9 cellular contexts compared by ENCODE assay signal in genomic region chr16:75565640-75566039, GRCh38. TPM values are rescaled to one million over a fixed set of nuclear protein-coding genes. Genes with fewer than 3 reads are reported as not detected.
A peak's percentile ranks its signal among the peaks of the same experiment; 100 is the strongest.
DNase-seq lines count a peak whose midpoint lies in the region; ATAC-seq and TF ChIP-seq lines count a peak whose summit lies in the region.
"Had no signal": no experiment of that assay in that cellular context is flagged by ENCODE, and none has a peak within 500 bp of the region (broad histone marks: within the 10 kb centered on the region; RNA-seq: fewer than 3 reads in every experiment).

No MANE protein-coding gene starts in this region.

- peaks cover 11% of the 10 kb centered on the region for H3K4me1 Mint-ChIP-seq in activated T-helper 17 cell treated with anti-CD3 and anti-CD28 coated beads, Interleukin-2, amount 50 U/mL, for 72 hours

- no peak overlapping the region for H3K27ac ChIP-seq in iPS-20b (ENCODE audit: low read length)
- H3K27ac ChIP-seq in thoracic aorta = peak overlapping the region; percentile 56 to 67

- peaks cover 14% of the 10 kb centered on the region for H3K27me3 Mint-ChIP-seq in activated T-helper 17 cell treated with anti-CD3 and anti-CD28 coated beads, Interleukin-2, amount 50 U/mL, for 72 hours

- H3K4me3 Mint-ChIP-seq in activated T-helper 17 cell treated with anti-CD3 and anti-CD28 coated beads, Interleukin-2, amount 50 U/mL, for 72 hours = peak overlapping the region; percentile 85

- H3K4me1 ChIP-seq in iPS-20b (ENCODE audit: insufficient read depth, low read length) (peaks cover 15% of the 10 kb centered on the region), thoracic aorta (ENCODE audit: control insufficient read depth in 1 of 2, low read depth in 2 of 2) (peaks cover 25 to 51% of the 10 kb centered on the region in 2 donors)

- H3K4me3 ChIP-seq in GM12864 (ENCODE audit: low read depth, low read length) = peak overlapping the region; percentile 85
- peak overlapping the region; percentile 95 for H3K4me3 ChIP-seq in iPS-20b (ENCODE audit: low read length)
- peak overlapping the region; percentile 96 for H3K4me3 ChIP-seq in thoracic aorta

- no peak for DNase-seq in GM12864 (ENCODE audit: low read depth)
- DNase-seq in thoracic aorta (ENCODE audit: low spot score) = no peak
- no peak for DNase-seq in kidney glomerular epithelial cell (lab: John Stamatoyannopoulos, UW)
- no peak for DNase-seq in NCI-H69 (lab: John Stamatoyannopoulos, UW)

- H3K9ac ChIP-seq in iPS-20b (ENCODE audit: low read depth, low read length) = no peak overlapping the region; the same call in 1 of the 2 replicates

- peaks cover 34% of the 10 kb centered on the region for H3K36me3 Mint-ChIP-seq in activated T-helper 17 cell treated with anti-CD3 and anti-CD28 coated beads, Interleukin-2, amount 50 U/mL, for 72 hours (ENCODE audit: low read depth)

- peak; percentile 8 for ATAC-seq in HG02763 (IDR thresholded peaks at IDR 0.05; ENCODE audit: unreplicated experiment)
- no peak for ATAC-seq in activated T-helper 17 cell treated with anti-CD3 and anti-CD28 coated beads, Interleukin-2, amount 50 U/mL, for 72 hours (replicated peaks)
- ATAC-seq in thoracic aorta (ENCODE audit: insufficient number of reproducible peaks, low FRiP score, low read depth) = no peak
- no peak for ATAC-seq in GM18868 (IDR thresholded peaks at IDR 0.05; ENCODE audit: unreplicated experiment)

- H3K9me3 ChIP-seq in iPS-20b (ENCODE audit: insufficient read depth, low read depth, low read length) = no peaks in the 10 kb centered on the region
- H3K9me3 ChIP-seq in thoracic aorta = no peaks in the 10 kb centered on the region

- H3K27ac Mint-ChIP-seq in activated T-helper 17 cell treated with anti-CD3 and anti-CD28 coated beads, Interleukin-2, amount 50 U/mL, for 72 hours = peak overlapping the region; percentile 87

- H3K36me3 ChIP-seq in iPS-20b (ENCODE audit: insufficient read depth, low read depth, low read length) (peaks cover 30% of the 10 kb centered on the region), thoracic aorta (no peaks in the 10 kb centered on the region)

- H3K27me3 ChIP-seq in iPS-20b (ENCODE audit: insufficient read depth, low read length) = no peaks in the 10 kb centered on the region
- no peaks in the 10 kb centered on the region for H3K27me3 ChIP-seq in thoracic aorta (replicated peaks; ENCODE audit: insufficient read depth)

- TF ChIP-seq CTCF in GM12864 (IDR thresholded peaks at IDR 0.05; ENCODE audit: low read depth, low read length, missing control alignments) (no peak), thoracic aorta (IDR thresholded peaks at IDR 0.05) (no peak)

- H3K9me3 Mint-ChIP-seq in activated T-helper 17 cell treated with anti-CD3 and anti-CD28 coated beads, Interleukin-2, amount 50 U/mL, for 72 hours = no peaks in the 10 kb centered on the region

RNA-seq across cellular contexts. Expression of gene GABARAPL2, which starts 0.5 kb away (rescaled TPM):
- total RNA-seq in activated T-helper 17 cell treated with anti-CD3 and anti-CD28 coated beads, Interleukin-2, amount 50 U/mL, for 72 hours = 10 to 100 TPM; 67.3 to 69.4 TPM
- 100 to 1,000 TPM; 101 to 122 TPM for total RNA-seq in thoracic aorta

RNA-seq across cellular contexts. Expression of gene TMEM231, which starts 9.6 kb away (rescaled TPM):
- total RNA-seq in activated T-helper 17 cell treated with anti-CD3 and anti-CD28 coated beads, Interleukin-2, amount 50 U/mL, for 72 hours = 1 to 10 TPM; 2.1 to 3.2 TPM
- 10 to 100 TPM; 10.4 to 11.8 TPM for total RNA-seq in thoracic aorta

RNA-seq across cellular contexts. Expression of gene CHST5, which starts 29.7 kb away (rescaled TPM):
- total RNA-seq in activated T-helper 17 cell treated with anti-CD3 and anti-CD28 coated beads, Interleukin-2, amount 50 U/mL, for 72 hours = not detected
- total RNA-seq in thoracic aorta = under 1 TPM in 1 of 2 donors, not detected in 1; 0.56 TPM
- total RNA-seq: RPMI7951 had no signal

RNA-seq across cellular contexts. Expression of gene ADAT1, which starts 57.4 kb away (rescaled TPM):
- total RNA-seq in activated T-helper 17 cell treated with anti-CD3 and anti-CD28 coated beads, Interleukin-2, amount 50 U/mL, for 72 hours = 10 to 100 TPM; 25.6 to 48.9 TPM
- 10 to 100 TPM; 41.2 to 46.3 TPM for total RNA-seq in thoracic aorta
